Comparison of ENCODE assay signal across 8 cellular contexts in genomic region chr2:65057391-65058052, GRCh38. TPM values are rescaled to one million over a fixed set of nuclear protein-coding genes. Genes with fewer than 3 reads are reported as not detected.
DNase-seq lines count a peak whose midpoint lies in the region; ATAC-seq and TF ChIP-seq lines count a peak whose summit lies in the region.

No MANE protein-coding gene starts in this region.

- H3K27me3 Mint-ChIP-seq in activated CD4-positive, alpha-beta memory T cell treated with anti-CD3 and anti-CD28 coated beads for 36 hours: no peaks in the 10 kb centered on the region
- H3K27me3 Mint-ChIP-seq in progenitor cell of endocrine pancreas: no peaks in the 10 kb centered on the region

- H3K9me3 Mint-ChIP-seq in activated CD4-positive, alpha-beta memory T cell treated with anti-CD3 and anti-CD28 coated beads for 36 hours: no peaks in the 10 kb centered on the region
- H3K9me3 Mint-ChIP-seq in progenitor cell of endocrine pancreas (ENCODE audit: low read depth): no peaks in the 10 kb centered on the region

- ATAC-seq in GM19395 (IDR thresholded peaks at IDR 0.05; ENCODE audit: unreplicated experiment): peak; percentile 25

- H3K9me3 ChIP-seq in esophagus muscularis mucosa: no peaks in the 10 kb centered on the region

- H3K4me1 ChIP-seq in esophagus muscularis mucosa: peaks cover 58 to 65% (median 63%) of the 10 kb centered on the region in 4 donors

- H3K36me3 ChIP-seq in BJ (ENCODE audit: control insufficient read depth, insufficient read depth, low read length) (no peaks in the 10 kb centered on the region), esophagus muscularis mucosa (no peaks in the 10 kb centered on the region)

- H3K4me3 Mint-ChIP-seq in activated CD4-positive, alpha-beta memory T cell treated with anti-CD3 and anti-CD28 coated beads for 36 hours: peak overlapping the region; percentile 77
- peak overlapping the region; percentile 74 for H3K4me3 Mint-ChIP-seq in progenitor cell of endocrine pancreas (ENCODE audit: low read depth)

- H3K4me1 Mint-ChIP-seq in activated CD4-positive, alpha-beta memory T cell treated with anti-CD3 and anti-CD28 coated beads for 36 hours (ENCODE audit: low read depth): peaks cover 53% of the 10 kb centered on the region
- H3K4me1 Mint-ChIP-seq in progenitor cell of endocrine pancreas (ENCODE audit: low read depth): peaks cover 26% of the 10 kb centered on the region

- DNase-seq in BJ (ENCODE audit: low read depth) (no peak), NCI-H1105 treated with DMSO at 0.1 percent for 48 hours (lab: John Stamatoyannopoulos, UW) (peak; percentile 42), esophagus muscularis mucosa (ENCODE audit: extremely low spot score) (no peak), progenitor cell of endocrine pancreas (ENCODE audit: low spot score, unreplicated experiment) (no peak), posterior cingulate gyrus (no peak), putamen (ENCODE audit: low spot score) (no peak)
- peak; percentile 70 for DNase-seq in activated CD4-positive, alpha-beta memory T cell treated with anti-CD3 and anti-CD28 coated beads for 36 hours

- POLR2A ChIA-PET in BJ (lab: Charles Lee): no interaction called here
- POLR2A ChIA-PET in activated CD4-positive, alpha-beta memory T cell treated with anti-CD3 and anti-CD28 coated beads for 36 hours (lab: Charles Lee): interaction anchor here (1.0 to 3.1 kb wide), 4 partner anchors 69 to 170 kb away, joined by 4 to 24 read pairs (median 12); partner anchors contain the start of genes ACTR2, RAB1A and SLC1A4

- peak overlapping the region; percentile 78 for H3K27ac Mint-ChIP-seq in activated CD4-positive, alpha-beta memory T cell treated with anti-CD3 and anti-CD28 coated beads for 36 hours
- H3K27ac Mint-ChIP-seq in progenitor cell of endocrine pancreas: peak overlapping the region; percentile 85

- H3K4me3 ChIP-seq in BJ (ENCODE audit: low read depth, low read length) (peak overlapping the region; percentile 52), esophagus muscularis mucosa (peak overlapping the region; percentile 83 to 94 (median 88))

- peak overlapping the region; percentile 85 to 97 (median 93) for H3K27ac ChIP-seq in esophagus muscularis mucosa (replicated peaks in 1 of 4)

- H3K36me3 Mint-ChIP-seq in activated CD4-positive, alpha-beta memory T cell treated with anti-CD3 and anti-CD28 coated beads for 36 hours: no peaks in the 10 kb centered on the region
- H3K36me3 Mint-ChIP-seq in progenitor cell of endocrine pancreas (ENCODE audit: insufficient read depth): no peaks in the 10 kb centered on the region

- TF ChIP-seq CTCF in BJ (IDR thresholded peaks at IDR 0.05; ENCODE audit: insufficient read depth, low read depth, low read length) (no peak), esophagus muscularis mucosa (IDR thresholded peaks at IDR 0.05) (no peak), progenitor cell of endocrine pancreas (IDR thresholded peaks at IDR 0.05; ENCODE audit: unreplicated experiment) (no peak)

- TF ChIP-seq POLR2A in esophagus muscularis mucosa (IDR thresholded peaks at IDR 0.05; ENCODE audit: low read depth): no peak

- intact Hi-C loops in activated CD4-positive, alpha-beta memory T cell treated with anti-CD3 and anti-CD28 coated beads for 36 hours (cut with micrococcal nuclease): loop anchor here (1.0 to 5.0 kb wide), 7 partner anchors 68 to 1470 kb away; partner anchors contain the start of genes ACTR2, AFTPH, MDH1 and SLC1A4
- intact Hi-C loops in esophagus muscularis mucosa (cut with DNase I): loop anchor here (5.0 kb wide), 1 partner anchor 75 kb away; the partner anchor contains the start of gene RAB1A
- intact Hi-C loops in posterior cingulate gyrus (cut with DNase I): loop anchor here (2.0 to 5.0 kb wide), 2 partner anchors 69 to 375 kb away; partner anchors contain the start of genes SLC1A4 and SPRED2

- H3K27me3 ChIP-seq in BJ (ENCODE audit: control insufficient read depth, insufficient read depth, low read length) (no peaks in the 10 kb centered on the region), esophagus muscularis mucosa (no peaks in the 10 kb centered on the region)

- CTCF ChIA-PET in BJ (lab: Yijun Ruan, JAX): interaction anchor here (0.6 to 1.1 kb wide), 4 partner anchors 10 to 140 kb away, joined by 3 read pairs; no protein-coding TSS in a partner anchor
- CTCF ChIA-PET in activated CD4-positive, alpha-beta memory T cell treated with anti-CD3 and anti-CD28 coated beads for 36 hours (lab: Charles Lee): interaction anchor here (1.0 to 7.4 kb wide), 6 partner anchors 7 to 307 kb away, joined by 3 to 48 read pairs (median 6); partner anchors contain the start of gene RAB1A

- 58% methylated on average over 6 of the region's 6 CpGs for WGBS in esophagus muscularis mucosa

- TF ChIP-seq EP300 in esophagus muscularis mucosa (IDR thresholded peaks at IDR 0.05): no peak

RNA-seq across cellular contexts. Expression of gene CEP68, which starts 1.3 kb away (rescaled TPM):
- polyA plus RNA-seq in BJ (2011; rRNA removed): 5.8 and 11.7 TPM in 2 replicates
- polyA minus RNA-seq in BJ (2011; rRNA and poly(A)+ RNA removed): 6.3 and 9.7 TPM in 2 replicates
- total RNA-seq in activated CD4-positive, alpha-beta memory T cell treated with anti-CD3 and anti-CD28 coated beads for 36 hours: 1 to 10 TPM; 6.6 to 8.0 TPM
- total RNA-seq in esophagus muscularis mucosa: 10 to 100 TPM; 21.6 to 39.3 (median 28.6) TPM
- 20.4 and 22.0 TPM in 2 replicates for total RNA-seq in progenitor cell of endocrine pancreas

Comparison
In these comparisons a context has a peak if more than half of its experiments do, and no peak if none do; other contexts are left out.
1. DNase-seq: peak in NCI-H1105 treated with DMSO at 0.1 percent for 48 hours (single experiment) and activated CD4-positive, alpha-beta memory T cell treated with anti-CD3 and anti-CD28 coated beads for 36 hours (single experiment); none in BJ (single experiment), esophagus muscularis mucosa (single experiment), progenitor cell of endocrine pancreas (single experiment), posterior cingulate gyrus (0 of 10) and putamen (single experiment).